ENCODE assay signal across 2 cellular contexts in genomic region chr1:24549210-24549609, GRCh38.
TF ChIP-seq lines count a peak whose summit lies in the region.
"Not testable (repeated sequence)": the region's sequence is repeated elsewhere in the genome, so short reads cannot be mapped to it uniquely, and the experiment has no call there.

No MANE protein-coding gene starts in this region.

TF ChIP-seq in K562, 482 proteins besides CTCF, POLR2A, EP300 and RAD21:
- TF ChIP-seq ATF3 (IDR thresholded peaks at IDR 0.05), result peak; percentile 55
- not testable (repeated sequence) for TF ChIP-seq ATF3 (CRISPR knock-in tag; conservative IDR thresholded peaks at IDR 0.05); CEBPG (CRISPR knock-in tag; IDR thresholded peaks at IDR 0.05)
- TF ChIP-seq TFE3 (CRISPR knock-in tag; IDR thresholded peaks at IDR 0.05), result peak; percentile 73
- TF ChIP-seq CEBPG (tag; conservative IDR thresholded peaks at IDR 0.05 in 1 of 2, IDR thresholded peaks at IDR 0.05 in 1 of 2), result peak in 1 of 2 experiments; percentile 63; a peak in 3 of 4 replicates

TF ChIP-seq in HepG2, 621 proteins besides CTCF, POLR2A, EP300 and RAD21 (continues in another document):
- TF ChIP-seq CEBPG (CRISPR knock-in tag; IDR thresholded peaks at IDR 0.05) (peak; percentile 96), GABPA (CRISPR knock-in tag; IDR thresholded peaks at IDR 0.05; ENCODE audit: low read depth) (peak; percentile 11; the same call in 1 of the 2 replicates), HOXA3 (CRISPR knock-in tag; IDR thresholded peaks at IDR 0.05) (peak; percentile 61; the same call in 1 of the 2 replicates), ZBTB43 (CRISPR knock-in tag; conservative IDR thresholded peaks at IDR 0.05) (peak; percentile 41; the same call in 1 of the 2 replicates), ZNF121 (CRISPR knock-in tag; IDR thresholded peaks at IDR 0.05) (0 out of 2 replicates have a peak, but pooled peaks have one; percentile 28), HDAC1 (CRISPR knock-in tag; IDR thresholded peaks at IDR 0.05) (0 out of 2 replicates have a peak, but pooled peaks have one; percentile 22), MLX (CRISPR knock-in tag; IDR thresholded peaks at IDR 0.05) (0 out of 2 replicates have a peak, but pooled peaks have one; percentile 18), KLF16 (CRISPR knock-in tag; IDR thresholded peaks at IDR 0.05) (peak in 1 of 2 experiments; percentile 44; a peak in 1 of 4 replicates), HNF4A (CRISPR knock-in tag; IDR thresholded peaks at IDR 0.05) (peak; percentile 90), SMAD3 (CRISPR knock-in tag; IDR thresholded peaks at IDR 0.05) (0 out of 2 replicates have a peak, but pooled peaks have one; percentile 26), DPF2 (CRISPR knock-in tag; IDR thresholded peaks at IDR 0.05; ENCODE audit: borderline replicate concordance, low read depth) (peak; percentile 62; the same call in 1 of the 2 replicates), ATF2 (CRISPR knock-in tag; IDR thresholded peaks at IDR 0.05) (peak; percentile 72), RXRB (CRISPR knock-in tag; IDR thresholded peaks at IDR 0.05; ENCODE audit: borderline replicate concordance) (peak; percentile 55; the same call in 1 of the 2 replicates), TEAD3 (CRISPR knock-in tag; optimal IDR thresholded peaks at IDR 0.05; ENCODE audit: borderline replicate concordance) (peak; percentile 46), RXRA (CRISPR knock-in tag; IDR thresholded peaks at IDR 0.05) (peak; percentile 19; the same call in 1 of the 2 replicates), FOXO1 (CRISPR knock-in tag; IDR thresholded peaks at IDR 0.05) (peak; percentile 64; the same call in 1 of the 2 replicates), ATF4 (CRISPR knock-in tag; IDR thresholded peaks at IDR 0.05) (peak in 1 of 2 experiments; percentile 94; a peak in 2 of 4 replicates), ZFX (CRISPR knock-in tag; IDR thresholded peaks at IDR 0.05; ENCODE audit: low read depth) (0 out of 2 replicates have a peak, but pooled peaks have one; percentile 23), SIX1 (CRISPR knock-in tag; IDR thresholded peaks at IDR 0.05; ENCODE audit: borderline replicate concordance) (peak; percentile 28; the same call in 1 of the 2 replicates), ZBTB26 (CRISPR knock-in tag; IDR thresholded peaks at IDR 0.05; ENCODE audit: borderline replicate concordance) (peak; percentile 76; the same call in 1 of the 2 replicates), ZNF574 (CRISPR knock-in tag; IDR thresholded peaks at IDR 0.05) (peak; percentile 44; the same call in 1 of the 2 replicates), ZBTB25 (CRISPR knock-in tag; IDR thresholded peaks at IDR 0.05) (0 out of 2 replicates have a peak, but pooled peaks have one; percentile 53), NR2F6 (IDR thresholded peaks at IDR 0.05) (peak; percentile 29; the same call in 1 of the 2 replicates), NR2F6 (CRISPR knock-in tag; IDR thresholded peaks at IDR 0.05) (peak; percentile 43; the same call in 1 of the 2 replicates), ATF7 (IDR thresholded peaks at IDR 0.05) (peak; percentile 43; the same call in 1 of the 2 replicates), LCORL (IDR thresholded peaks at IDR 0.05) (0 out of 2 replicates have a peak, but pooled peaks have one; percentile 5), LCORL (CRISPR knock-in tag; IDR thresholded peaks at IDR 0.05) (peak; percentile 59), HMG20A (CRISPR knock-in tag; IDR thresholded peaks at IDR 0.05; ENCODE audit: borderline replicate concordance) (0 out of 2 replicates have a peak, but pooled peaks have one; percentile 52), YEATS4 (CRISPR knock-in tag; IDR thresholded peaks at IDR 0.05; ENCODE audit: borderline replicate concordance) (0 out of 2 replicates have a peak, but pooled peaks have one; percentile 36), ERF (CRISPR knock-in tag; IDR thresholded peaks at IDR 0.05) (0 out of 2 replicates have a peak, but pooled peaks have one; percentile 28), KMT2B (CRISPR knock-in tag; IDR thresholded peaks at IDR 0.05) (0 out of 2 replicates have a peak, but pooled peaks have one; percentile 27), ZMYM3 (CRISPR knock-in tag; IDR thresholded peaks at IDR 0.05) (peak; percentile 58; the same call in 1 of the 2 replicates), ATF3 (CRISPR knock-in tag; IDR thresholded peaks at IDR 0.05) (peak; percentile 88), PAXIP1 (CRISPR knock-in tag; conservative IDR thresholded peaks at IDR 0.05) (peak; percentile 83), ARID4A (CRISPR knock-in tag; IDR thresholded peaks at IDR 0.05; ENCODE audit: borderline replicate concordance) (peak; percentile 33; the same call in 1 of the 2 replicates), NR2C2 (CRISPR knock-in tag; IDR thresholded peaks at IDR 0.05; ENCODE audit: borderline replicate concordance) (peak; percentile 68; the same call in 1 of the 2 replicates)
- not testable (repeated sequence) for TF ChIP-seq GABPA (IDR thresholded peaks at IDR 0.05; ENCODE audit: low read depth, low read length); ATF7 (CRISPR knock-in tag; IDR thresholded peaks at IDR 0.05)
